1 cellular context compared by ENCODE assay signal in the genomic region with DNA sequence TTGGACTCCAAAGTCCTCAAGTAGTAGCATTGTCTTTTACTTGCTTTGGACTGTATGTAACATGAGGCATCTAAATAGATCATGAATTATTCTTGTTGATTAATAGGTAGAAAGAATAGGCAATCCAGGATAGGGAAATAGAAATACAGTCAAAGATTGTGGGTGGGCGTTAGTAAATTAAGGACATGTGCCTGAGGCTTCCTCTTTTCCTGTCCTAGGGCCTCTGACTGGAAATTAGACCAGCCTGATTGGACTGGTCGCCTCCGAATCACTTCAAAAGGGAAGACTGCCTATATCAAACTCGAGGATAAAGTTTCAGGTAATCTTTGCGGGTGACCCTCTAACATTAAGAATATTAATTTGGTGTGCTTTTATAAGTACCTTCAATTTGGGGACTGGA.
TF ChIP-seq lines count a peak whose summit lies in the region.

No MANE protein-coding gene starts in this region.

TF ChIP-seq in K562, 482 proteins besides CTCF, POLR2A, EP300 and RAD21:
- TF ChIP-seq SPI1 (IDR thresholded peaks at IDR 0.05; ENCODE audit: borderline replicate concordance, low read depth, low read length) = 0 out of 2 replicates have a peak, but pooled peaks have one; percentile 11
- TF ChIP-seq, protein P1, sequence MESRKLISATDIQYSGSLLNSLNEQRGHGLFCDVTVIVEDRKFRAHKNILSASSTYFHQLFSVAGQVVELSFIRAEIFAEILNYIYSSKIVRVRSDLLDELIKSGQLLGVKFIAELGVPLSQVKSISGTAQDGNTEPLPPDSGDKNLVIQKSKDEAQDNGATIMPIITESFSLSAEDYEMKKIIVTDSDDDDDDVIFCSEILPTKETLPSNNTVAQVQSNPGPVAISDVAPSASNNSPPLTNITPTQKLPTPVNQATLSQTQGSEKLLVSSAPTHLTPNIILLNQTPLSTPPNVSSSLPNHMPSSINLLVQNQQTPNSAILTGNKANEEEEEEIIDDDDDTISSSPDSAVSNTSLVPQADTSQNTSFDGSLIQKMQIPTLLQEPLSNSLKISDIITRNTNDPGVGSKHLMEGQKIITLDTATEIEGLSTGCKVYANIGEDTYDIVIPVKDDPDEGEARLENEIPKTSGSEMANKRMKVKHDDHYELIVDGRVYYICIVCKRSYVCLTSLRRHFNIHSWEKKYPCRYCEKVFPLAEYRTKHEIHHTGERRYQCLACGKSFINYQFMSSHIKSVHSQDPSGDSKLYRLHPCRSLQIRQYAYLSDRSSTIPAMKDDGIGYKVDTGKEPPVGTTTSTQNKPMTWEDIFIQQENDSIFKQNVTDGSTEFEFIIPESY (CRISPR knock-in tag; IDR thresholded peaks at IDR 0.05) = no peak
